Comparison of ENCODE assay signal across 20 cellular contexts in genomic region chr4:169652535-169652934, GRCh38.
"Had no signal": no experiment of that assay in that cellular context is flagged by ENCODE, and none has a peak within 500 bp of the region (broad histone marks: within the 10 kb centered on the region; RNA-seq: fewer than 3 reads in every experiment).

No MANE protein-coding gene starts in this region.

- H3K4me3 Mint-ChIP-seq: naive thymus-derived CD4-positive, alpha-beta T cell; neural crest cell had no signal

- H3K27ac ChIP-seq: dorsolateral prefrontal cortex, sigmoid colon, skin epidermis, suprapubic skin, thyroid gland, upper lobe of left lung, uterus had no signal

- H3K9me3 ChIP-seq: heart left ventricle, sigmoid colon, suprapubic skin, thyroid gland, upper lobe of left lung, uterus had no signal

- H3K4me1 ChIP-seq: thyroid gland, uterus had no signal

- H3K9me3 Mint-ChIP-seq: naive thymus-derived CD4-positive, alpha-beta T cell had no signal

- ATAC-seq: heart left ventricle; naive thymus-derived CD4-positive, alpha-beta T cell had no signal

- DNase-seq: cortex of kidney; dorsolateral prefrontal cortex; effector CD8-positive, alpha-beta T cell; heart left ventricle; hippocampal formation; kidney glomerular epithelial cell; mammary epithelial cell; naive thymus-derived CD4-positive, alpha-beta T cell; posterior cingulate gyrus; sigmoid colon; stimulated activated CD4-positive, alpha-beta T cell treated with anti-CD3 and anti-CD28 coated beads, Interleukin-2, amount 100 ng/mL, for 24 hours; stimulated activated CD4-positive, alpha-beta T cell treated with anti-CD3 and anti-CD28 coated beads, Interleukin-4, amount 100 ng/mL, for 4 hours; stimulated activated naive CD4-positive, alpha-beta T cell; thyroid gland; upper lobe of left lung; uterus had no signal

- H3K4me3 ChIP-seq: dorsolateral prefrontal cortex, heart left ventricle, sigmoid colon, skin epidermis, suprapubic skin, thyroid gland, upper lobe of left lung, uterus had no signal

- H3K27me3 Mint-ChIP-seq: naive thymus-derived CD4-positive, alpha-beta T cell had no signal

- FAIRE-seq: frontal cortex had no signal

- H3K27me3 ChIP-seq: dorsolateral prefrontal cortex, heart left ventricle, sigmoid colon, suprapubic skin, thyroid gland, upper lobe of left lung, uterus had no signal

- H3K36me3 ChIP-seq: heart left ventricle, sigmoid colon, suprapubic skin, thyroid gland, upper lobe of left lung, uterus had no signal
